In the genomic region with DNA sequence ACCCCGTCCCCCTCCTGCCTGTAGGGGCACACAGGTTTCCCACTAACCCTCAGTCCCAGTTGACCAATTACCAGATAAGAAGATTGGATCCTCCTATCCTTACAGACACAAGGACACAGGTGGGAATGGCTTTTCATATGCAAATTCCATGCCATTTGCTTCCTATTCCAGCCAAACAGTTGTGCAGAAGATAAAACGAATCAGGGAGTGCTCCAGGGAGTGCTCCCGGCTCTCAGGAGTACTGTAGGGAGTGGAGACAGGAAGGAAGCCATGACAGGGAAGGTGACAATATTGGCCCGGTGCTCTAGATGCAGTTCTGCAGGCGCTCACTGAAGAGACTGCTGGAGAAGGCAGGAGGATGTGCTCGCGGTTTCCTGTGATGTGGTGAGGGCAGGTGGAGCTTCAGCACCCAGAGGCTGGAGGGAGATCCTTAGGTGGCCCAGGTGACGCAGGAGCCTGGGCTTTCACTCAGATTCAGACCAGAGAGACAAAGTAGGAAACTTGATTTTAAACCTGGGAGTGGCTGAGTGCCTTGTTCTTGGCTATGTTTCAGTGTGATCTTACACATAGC, we compare ENCODE assay signal across 8 cellular contexts.
A peak's percentile ranks its signal among the peaks of the same experiment; 100 is the strongest.
DNase-seq lines count a peak whose midpoint lies in the region; TF ChIP-seq lines count a peak whose summit lies in the region.

No MANE protein-coding gene starts in this region.

- 0 out of 2 replicates have a peak, but pooled peaks cover 7% of the 10 kb centered on the region for H3F3A ChIP-seq in Loucy (ENCODE audit: low read depth)

- H3K9me3 ChIP-seq in AG04450 (ENCODE audit: control insufficient read depth, insufficient read depth, low read length) (no peaks in the 10 kb centered on the region), Loucy (ENCODE audit: insufficient read depth, low read depth, low read length) (no peaks in the 10 kb centered on the region), parathyroid adenoma (ENCODE audit: control insufficient read depth, low read length) (no peaks in the 10 kb centered on the region), osteoblast (ENCODE audit: low read depth, low read length) (no peaks in the 10 kb centered on the region), BE2C (no peaks in the 10 kb centered on the region)

- H3K9ac ChIP-seq in Loucy (ENCODE audit: low read depth, low read length, poor library complexity, severe bottlenecking) (peak overlapping the region; percentile 66), parathyroid adenoma (no peak overlapping the region)

- H4K20me1 ChIP-seq in Loucy (ENCODE audit: insufficient read depth, low read length, poor library complexity, severe bottlenecking) (no peaks in the 10 kb centered on the region), osteoblast (ENCODE audit: insufficient read depth, low read length) (no peaks in the 10 kb centered on the region)

- H3K4me1 Mint-ChIP-seq in activated T-helper 2 cell treated with anti-CD3 and anti-CD28 coated beads, Interferon-gamma antibody, Interleukin-2, Interleukin-4, amounts not matched to agents 10 μg/mL and 5 μg/mL and 100 μg/mL, durations not matched to agents 14 hours and 24 hours and 36 hours (ENCODE audit: low read depth) = peaks cover 64% of the 10 kb centered on the region

- no peaks in the 10 kb centered on the region for H3K9me3 Mint-ChIP-seq in activated T-helper 2 cell treated with anti-CD3 and anti-CD28 coated beads, Interferon-gamma antibody, Interleukin-2, Interleukin-4, amounts not matched to agents 10 μg/mL and 5 μg/mL and 100 μg/mL, durations not matched to agents 14 hours and 24 hours and 36 hours

- no peak overlapping the region for H3K4me3 ChIP-seq in AG04450 (ENCODE audit: low read depth, low read length)
- H3K4me3 ChIP-seq in Loucy (ENCODE audit: low read length, poor library complexity, severe bottlenecking) = peak overlapping the region; percentile 65
- H3K4me3 ChIP-seq in parathyroid adenoma (ENCODE audit: low read depth, low read length) = no peak overlapping the region
- H3K4me3 ChIP-seq in osteoblast (ENCODE audit: insufficient read depth, low read length) = no peak overlapping the region
- no peak overlapping the region for H3K4me3 ChIP-seq in BE2C (ENCODE audit: low read depth, low read length)

- intact Hi-C loops in activated T-helper 2 cell treated with anti-CD3 and anti-CD28 coated beads, Interferon-gamma antibody, Interleukin-2, Interleukin-4, amounts not matched to agents 10 μg/mL and 5 μg/mL and 100 μg/mL, durations not matched to agents 14 hours and 24 hours and 36 hours (cut with micrococcal nuclease) = loop anchor here (2.0 to 5.0 kb wide), 3 partner anchors 31 to 256 kb away; no protein-coding TSS in a partner anchor

- DNase-seq in AG04450 (ENCODE audit: low read depth, low spot score) (no peak), osteoblast (ENCODE audit: insufficient read length, low spot score, missing footprints) (no peak), BE2C (no peak), AG08395 (ENCODE audit: low spot score) (no peak), T1000 (lab: John Stamatoyannopoulos, UW) (no peak)
- peak; percentile 85 for DNase-seq in activated T-helper 2 cell treated with anti-CD3 and anti-CD28 coated beads, Interferon-gamma antibody, Interleukin-2, Interleukin-4, amounts not matched to agents 10 μg/mL and 5 μg/mL and 100 μg/mL, durations not matched to agents 14 hours and 24 hours and 36 hours (ENCODE audit: low spot score)

- H3K27me3 ChIP-seq in AG04450 (ENCODE audit: control insufficient read depth, insufficient read depth, low read length) (no peaks in the 10 kb centered on the region), Loucy (ENCODE audit: insufficient read depth, low read length, poor library complexity, severe bottlenecking) (no peaks in the 10 kb centered on the region), parathyroid adenoma (ENCODE audit: control insufficient read depth, insufficient read depth, low read length) (no peaks in the 10 kb centered on the region), osteoblast (ENCODE audit: insufficient read depth, low read length) (no peaks in the 10 kb centered on the region), BE2C (no peaks in the 10 kb centered on the region)

- H2AFZ ChIP-seq in Loucy (ENCODE audit: low read length) = no peak overlapping the region
- H2AFZ ChIP-seq in parathyroid adenoma = no peak overlapping the region
- no peak overlapping the region for H2AFZ ChIP-seq in osteoblast (ENCODE audit: low read length)

- peaks cover 77% of the 10 kb centered on the region for H3K36me3 Mint-ChIP-seq in activated T-helper 2 cell treated with anti-CD3 and anti-CD28 coated beads, Interferon-gamma antibody, Interleukin-2, Interleukin-4, amounts not matched to agents 10 μg/mL and 5 μg/mL and 100 μg/mL, durations not matched to agents 14 hours and 24 hours and 36 hours (ENCODE audit: low read depth)

- H3K27ac ChIP-seq in AG04450 (ENCODE audit: low read depth, low read length) (peak overlapping the region; percentile 82), parathyroid adenoma (peak overlapping the region; percentile 73), osteoblast (ENCODE audit: low read depth, low read length) (no peak overlapping the region)

- H3K36me3 ChIP-seq in Loucy (ENCODE audit: insufficient read depth, low read length) = no peaks in the 10 kb centered on the region
- no peaks in the 10 kb centered on the region for H3K36me3 ChIP-seq in parathyroid adenoma (ENCODE audit: control insufficient read depth, insufficient read depth, low read length)
- H3K36me3 ChIP-seq in osteoblast (ENCODE audit: insufficient read depth, low read length) = no peaks in the 10 kb centered on the region
- H3K36me3 ChIP-seq in BE2C = no peaks in the 10 kb centered on the region

- TF ChIP-seq CTCF in AG04450 (IDR thresholded peaks at IDR 0.05; ENCODE audit: low read depth, low read length) (no peak), Loucy (conservative IDR thresholded peaks at IDR 0.05; ENCODE audit: low read length) (no peak), parathyroid adenoma (IDR thresholded peaks at IDR 0.05) (no peak), osteoblast (IDR thresholded peaks at IDR 0.05; ENCODE audit: extremely low read depth, low read depth, low read length) (no peak), BE2C (IDR thresholded peaks at IDR 0.05; ENCODE audit: low read depth, low read length) (no peak)

- POLR2A ChIA-PET in AG04450 (lab: Yijun Ruan, JAX) = interaction anchor here (0.7 kb wide), 1 partner anchor 174 kb away, joined by 3 read pairs; no protein-coding TSS in a partner anchor

- H3K27me3 Mint-ChIP-seq in activated T-helper 2 cell treated with anti-CD3 and anti-CD28 coated beads, Interferon-gamma antibody, Interleukin-2, Interleukin-4, amounts not matched to agents 10 μg/mL and 5 μg/mL and 100 μg/mL, durations not matched to agents 14 hours and 24 hours and 36 hours (ENCODE audit: low read depth) = no peaks in the 10 kb centered on the region

- peak overlapping the region; percentile 84 for H3K4me2 ChIP-seq in Loucy (ENCODE audit: low read depth, low read length, poor library complexity, severe bottlenecking)
- H3K4me2 ChIP-seq in parathyroid adenoma (ENCODE audit: low read length) = no peak overlapping the region
- no peak overlapping the region for H3K4me2 ChIP-seq in osteoblast (ENCODE audit: insufficient read depth, low read length)

- H3K27ac Mint-ChIP-seq in activated T-helper 2 cell treated with anti-CD3 and anti-CD28 coated beads, Interferon-gamma antibody, Interleukin-2, Interleukin-4, amounts not matched to agents 10 μg/mL and 5 μg/mL and 100 μg/mL, durations not matched to agents 14 hours and 24 hours and 36 hours = peak overlapping the region; percentile 93

- H3K79me2 ChIP-seq in Loucy (ENCODE audit: insufficient read depth, low read length) (no peaks in the 10 kb centered on the region), parathyroid adenoma (no peaks in the 10 kb centered on the region), osteoblast (ENCODE audit: insufficient read depth, low read length) (no peaks in the 10 kb centered on the region)

- H3K9me2 ChIP-seq in Loucy (replicated peaks; ENCODE audit: low read depth, low read length) = no peaks in the 10 kb centered on the region

- H3K4me3 Mint-ChIP-seq in activated T-helper 2 cell treated with anti-CD3 and anti-CD28 coated beads, Interferon-gamma antibody, Interleukin-2, Interleukin-4, amounts not matched to agents 10 μg/mL and 5 μg/mL and 100 μg/mL, durations not matched to agents 14 hours and 24 hours and 36 hours (ENCODE audit: low read depth) = peak overlapping the region; percentile 78

- H3K4me1 ChIP-seq in Loucy (ENCODE audit: insufficient read depth, low read length, poor library complexity, severe bottlenecking) = peaks cover 58% of the 10 kb centered on the region
- H3K4me1 ChIP-seq in parathyroid adenoma = peaks cover 2% of the 10 kb centered on the region
- H3K4me1 ChIP-seq in osteoblast (ENCODE audit: insufficient read depth, low read length) = peaks cover 16% of the 10 kb centered on the region
- peaks cover 4% of the 10 kb centered on the region; the same call in 1 of the 2 replicates for H3K4me1 ChIP-seq in BE2C

- CTCF ChIA-PET in AG04450 (lab: Charles Lee) = no interaction called here
